8 cellular contexts compared by ENCODE assay signal in genomic region chr16:3459401-3460090, GRCh38. TPM values are rescaled to one million over a fixed set of nuclear protein-coding genes. Genes with fewer than 3 reads are reported as not detected.
A peak's percentile ranks its signal among the peaks of the same experiment; 100 is the strongest.
DNase-seq lines count a peak whose midpoint lies in the region; ATAC-seq and TF ChIP-seq lines count a peak whose summit lies in the region.

No MANE protein-coding gene starts in this region.

- H3K9me2 ChIP-seq in Loucy (replicated peaks; ENCODE audit: low read depth, low read length), result no peaks in the 10 kb centered on the region

- H3K4me2 ChIP-seq in Loucy (ENCODE audit: low read depth, low read length, poor library complexity, severe bottlenecking), result peak overlapping the region; percentile 96

- H3K36me3 ChIP-seq in BJ (ENCODE audit: control insufficient read depth, insufficient read depth, low read length) (peaks cover 1% of the 10 kb centered on the region; the same call in 1 of the 2 replicates), Loucy (ENCODE audit: insufficient read depth, low read length) (no peaks in the 10 kb centered on the region), colonic mucosa (no peaks in the 10 kb centered on the region)

- CTCF ChIA-PET in BJ (lab: Yijun Ruan, JAX), result no interaction called here

- no peak overlapping the region for H2AFZ ChIP-seq in Loucy (ENCODE audit: low read length)

- H3K9ac ChIP-seq in Loucy (ENCODE audit: low read depth, low read length, poor library complexity, severe bottlenecking) (peak overlapping the region; percentile 89), colonic mucosa (ENCODE audit: low read depth in 2 of 2, low read length in 2 of 2) (peak overlapping the region in 1 of 2 donors; percentile 99)

- no peaks in the 10 kb centered on the region for H3K36me3 Mint-ChIP-seq in naive B cell

- DNase-seq in BJ (ENCODE audit: low read depth), result no peak
- DNase-seq in colonic mucosa, result no peak
- DNase-seq in naive B cell, result no peak
- no peak for DNase-seq in GM19240 (ENCODE audit: insufficient read length, low spot score)
- no peak for DNase-seq in GM20000 (ENCODE audit: low spot score)
- DNase-seq in omental fat pad (ENCODE audit: low spot score), result no peak

- no peaks in the 10 kb centered on the region for H3K9me3 Mint-ChIP-seq in naive B cell

- H3K4me3 ChIP-seq in BJ (ENCODE audit: low read depth, low read length) (peak overlapping the region; percentile 97), Loucy (ENCODE audit: low read length, poor library complexity, severe bottlenecking) (peak overlapping the region; percentile 87), colonic mucosa (peak overlapping the region; percentile 76)

- H3K27ac ChIP-seq in colonic mucosa, result peak overlapping the region; percentile 96

- ATAC-seq in naive B cell (ENCODE audit: low read depth in 2 of 2), result no peak
- ATAC-seq in HG03378 (IDR thresholded peaks at IDR 0.05; ENCODE audit: unreplicated experiment), result no peak
- ATAC-seq in omental fat pad (ENCODE audit: low FRiP score), result no peak

- TF ChIP-seq CTCF in BJ (IDR thresholded peaks at IDR 0.05; ENCODE audit: insufficient read depth, low read depth, low read length) (no peak), Loucy (conservative IDR thresholded peaks at IDR 0.05; ENCODE audit: low read length) (no peak), colonic mucosa (IDR thresholded peaks at IDR 0.05) (no peak), GM20000 (IDR thresholded peaks at IDR 0.05; ENCODE audit: extremely low read depth, missing control alignments) (no peak), omental fat pad (IDR thresholded peaks at IDR 0.05) (no peak)

- no peaks in the 10 kb centered on the region for H3K27me3 ChIP-seq in BJ (ENCODE audit: control insufficient read depth, insufficient read depth, low read length)
- H3K27me3 ChIP-seq in Loucy (ENCODE audit: insufficient read depth, low read length, poor library complexity, severe bottlenecking), result no peaks in the 10 kb centered on the region
- H3K27me3 ChIP-seq in colonic mucosa, result no peaks in the 10 kb centered on the region

- peak overlapping the region; percentile 64 to 96 (median 86) for H3K4me3 Mint-ChIP-seq in naive B cell

- H3K27me3 Mint-ChIP-seq in naive B cell, result no peaks in the 10 kb centered on the region

- H4K20me1 ChIP-seq in Loucy (ENCODE audit: insufficient read depth, low read length, poor library complexity, severe bottlenecking), result peaks cover 10% of the 10 kb centered on the region

- peaks cover 58% of the 10 kb centered on the region for H3K79me2 ChIP-seq in Loucy (ENCODE audit: insufficient read depth, low read length)

- H3K27ac Mint-ChIP-seq in naive B cell, result peak overlapping the region in 4 of 6 donors; percentile 69 to 91 (median 89)

- H3F3A ChIP-seq in Loucy (ENCODE audit: low read depth), result 0 out of 2 replicates have a peak, but pooled peaks cover 4% of the 10 kb centered on the region

- POLR2A ChIA-PET in BJ (lab: Charles Lee), result interaction anchor here (0.6 kb wide), 1 partner anchor 315 kb away, joined by 3 read pairs; no protein-coding TSS in a partner anchor

- H3K4me1 ChIP-seq in Loucy (ENCODE audit: insufficient read depth, low read length, poor library complexity, severe bottlenecking) (peaks cover 26% of the 10 kb centered on the region), colonic mucosa (peaks cover 38% of the 10 kb centered on the region)

- peaks cover 42 to 65% (median 49%) of the 10 kb centered on the region in 3 donors for H3K4me1 Mint-ChIP-seq in naive B cell

- intact Hi-C loops in colonic mucosa (cut with DNase I), result no loop called here

- H3K9me3 ChIP-seq in Loucy (ENCODE audit: insufficient read depth, low read depth, low read length) (no peaks in the 10 kb centered on the region), colonic mucosa (no peaks in the 10 kb centered on the region)

RNA-seq across cellular contexts. Expression of gene NAA60, which starts 16.1 kb away (rescaled TPM):
- polyA plus RNA-seq in BJ (2011; rRNA removed) (21.7 and 30.7 TPM in 2 replicates), naive B cell (ENCODE audit: low read depth in 6 of 6) (10 to 100 TPM; 17.0 to 48.8 (median 31.5) TPM)
- polyA minus RNA-seq in BJ (2011; rRNA and poly(A)+ RNA removed), result 23.6 and 24.9 TPM in 2 replicates
- total RNA-seq in colonic mucosa (10 to 100 TPM; 56.8 to 68.6 TPM), omental fat pad (10 to 100 TPM; 17.0 to 31.7 (median 26.5) TPM)

RNA-seq across cellular contexts. Expression of gene ZNF597, which starts 16.2 kb away (rescaled TPM):
- 0.93 and 1.5 TPM in 2 replicates for polyA plus RNA-seq in BJ (2011; rRNA removed)
- 1.4 and 2.0 TPM in 2 replicates for polyA minus RNA-seq in BJ (2011; rRNA and poly(A)+ RNA removed)
- 1 to 10 TPM; 1.4 to 1.7 TPM for total RNA-seq in colonic mucosa
- 1 to 10 TPM in 5 of 6 donors, under 1 TPM in 1; 0.78 to 3.2 (median 2.3) TPM for polyA plus RNA-seq in naive B cell (ENCODE audit: low read depth in 6 of 6)
- 1 to 10 TPM; 2.0 to 3.3 (median 2.7) TPM for total RNA-seq in omental fat pad

RNA-seq across cellular contexts. Expression of gene C16orf90, which starts 35.7 kb away (rescaled TPM):
- polyA plus RNA-seq in BJ (2011; rRNA removed), result not detected in 2 replicates
- polyA minus RNA-seq in BJ (2011; rRNA and poly(A)+ RNA removed), result 0.26 TPM in 1 of 2 replicates, not detected in the other
- not detected for total RNA-seq in colonic mucosa
- polyA plus RNA-seq in naive B cell (ENCODE audit: low read depth in 6 of 6), result not detected
- not detected for total RNA-seq in omental fat pad

RNA-seq across cellular contexts. Expression of gene CLUAP1, which starts 41.3 kb away (rescaled TPM):
- polyA plus RNA-seq in BJ (2011; rRNA removed) (14.7 and 27.0 TPM in 2 replicates), naive B cell (ENCODE audit: low read depth in 6 of 6) (10 to 100 TPM in 5 of 6 donors, 1 to 10 TPM in 1; 7.4 to 12.5 (median 11.3) TPM)
- 9.7 and 12.6 TPM in 2 replicates for polyA minus RNA-seq in BJ (2011; rRNA and poly(A)+ RNA removed)
- total RNA-seq in colonic mucosa (10 to 100 TPM in 1 of 2 donors, 1 to 10 TPM in 1; 7.9 to 10.8 TPM), omental fat pad (10 to 100 TPM in 2 of 4 donors, 1 to 10 TPM in 2; 8.5 to 17.8 (median 12.5) TPM)

RNA-seq across cellular contexts. Expression of gene ZNF174, which starts 58.5 kb away (rescaled TPM):
- polyA plus RNA-seq in BJ (2011; rRNA removed) (10.0 and 10.6 TPM in 2 replicates), naive B cell (ENCODE audit: low read depth in 6 of 6) (10 to 100 TPM in 2 of 6 donors, 1 to 10 TPM in 3, not detected in 1; 6.4 to 14.2 (median 8.9) TPM)
- 4.6 and 7.5 TPM in 2 replicates for polyA minus RNA-seq in BJ (2011; rRNA and poly(A)+ RNA removed)
- total RNA-seq in colonic mucosa (1 to 10 TPM; 6.7 to 6.8 TPM), omental fat pad (10 to 100 TPM in 1 of 4 donors, 1 to 10 TPM in 3; 6.2 to 16.6 (median 8.6) TPM)
